ENCODE assay signal across 8 cellular contexts in the genomic region with DNA sequence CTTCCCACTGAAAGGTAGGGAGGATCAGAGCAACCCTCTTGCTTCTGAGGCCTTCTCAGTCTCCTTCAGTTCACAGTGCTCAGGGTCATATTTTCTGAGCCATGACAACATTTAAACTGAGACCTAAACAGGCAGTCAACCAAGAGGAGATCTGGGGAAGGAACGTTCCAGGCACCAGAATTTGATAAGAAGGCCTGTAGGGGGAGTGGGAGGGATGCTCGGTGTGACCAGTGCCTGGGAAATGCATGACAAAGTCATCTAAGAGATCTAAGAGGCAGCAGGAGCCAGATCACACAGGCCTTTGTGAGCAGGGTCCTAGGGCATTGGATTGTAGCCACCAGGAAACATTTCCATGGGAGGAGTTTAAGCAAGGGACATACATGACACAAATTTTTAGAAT.
DNase-seq lines count a peak whose midpoint lies in the region; TF ChIP-seq lines count a peak whose summit lies in the region.

No MANE protein-coding gene starts in this region.

- H3K9ac ChIP-seq in GM23248, result no peak overlapping the region

- H3K79me2 ChIP-seq in GM23248 (ENCODE audit: insufficient read depth), result no peaks in the 10 kb centered on the region

- in situ Hi-C loops in GM23248 (cut with MboI), result no loop called here

- H3K9me3 ChIP-seq in GM23248 (ENCODE audit: low read depth) (no peaks in the 10 kb centered on the region), SJCRH30 (replicated peaks) (no peaks in the 10 kb centered on the region), uterus (no peaks in the 10 kb centered on the region), sigmoid colon (no peaks in the 10 kb centered on the region)

- H3K4me3 ChIP-seq in AG09309 (ENCODE audit: control insufficient read depth, low read depth, low read length) (no peak overlapping the region), GM23248 (no peak overlapping the region), SJCRH30 (no peak overlapping the region), uterus (no peak overlapping the region), sigmoid colon (no peak overlapping the region)

- DNase-seq in AG09309 (ENCODE audit: low read depth) (no peak), GM23248 (peak; percentile 28), SJCRH30 (peak; percentile 36 to 72), inferior parietal cortex (ENCODE audit: extremely low spot score) (peak; percentile 25), NCI-H2227 treated with DMSO at 0.1 percent for 48 hours (lab: John Stamatoyannopoulos, UW) (no peak), uterus (no peak), sigmoid colon (no peak)
- no peak for DNase-seq in stimulated activated CD8-positive, alpha-beta memory T cell treated with anti-CD3 and anti-CD28 coated beads, Interleukin-4, amount 100 ng/mL, for 48 hours

- WGBS in GM23248 (ENCODE audit: low coverage in 1 of 2, low lambda C conversion rate in 2 of 2, missing lambda C conversion rate in 2 of 2), 2 experiments, result 42 to 45% methylated on average over 2 of the region's 2 CpGs
- WGBS in sigmoid colon, 2 donors, result 35 to 41% methylated on average over 2 of the region's 2 CpGs

- no peaks in the 10 kb centered on the region for H4K20me1 ChIP-seq in GM23248 (ENCODE audit: insufficient read depth)

- intact Hi-C loops in uterus (cut with DNase I; ENCODE audit: low total_unique reads), result no loop called here
- intact Hi-C loops in sigmoid colon (cut with DNase I), result no loop called here

- H3K4me1 ChIP-seq in GM23248 (ENCODE audit: insufficient read depth), result no peaks in the 10 kb centered on the region
- H3K4me1 ChIP-seq in SJCRH30, result peaks cover 17% of the 10 kb centered on the region
- H3K4me1 ChIP-seq in uterus, result no peaks in the 10 kb centered on the region
- H3K4me1 ChIP-seq in sigmoid colon, result no peaks in the 10 kb centered on the region

- H2AFZ ChIP-seq in GM23248, result no peak overlapping the region

- no peak for TF ChIP-seq EP300 in sigmoid colon (IDR thresholded peaks at IDR 0.05)

- no peak for TF ChIP-seq POLR2A in uterus (IDR thresholded peaks at IDR 0.05)
- TF ChIP-seq POLR2A in sigmoid colon (IDR thresholded peaks at IDR 0.05), result no peak

- peaks cover 7% of the 10 kb centered on the region for H3K27me3 ChIP-seq in GM23248 (replicated peaks; ENCODE audit: insufficient read depth)
- H3K27me3 ChIP-seq in SJCRH30, result no peaks in the 10 kb centered on the region
- H3K27me3 ChIP-seq in uterus, result no peaks in the 10 kb centered on the region
- H3K27me3 ChIP-seq in sigmoid colon, result no peaks in the 10 kb centered on the region

- no peak overlapping the region for H3K4me2 ChIP-seq in GM23248 (ENCODE audit: unreplicated experiment)

- no peaks in the 10 kb centered on the region for H3K36me3 ChIP-seq in GM23248 (ENCODE audit: low read depth)
- no peaks in the 10 kb centered on the region for H3K36me3 ChIP-seq in SJCRH30
- no peaks in the 10 kb centered on the region for H3K36me3 ChIP-seq in uterus
- H3K36me3 ChIP-seq in sigmoid colon, result no peaks in the 10 kb centered on the region

- H3K27ac ChIP-seq in GM23248 (no peak overlapping the region), SJCRH30 (no peak overlapping the region), uterus (no peak overlapping the region), sigmoid colon (no peak overlapping the region)

- H3K9me2 ChIP-seq in GM23248 (ENCODE audit: insufficient read depth), result no peaks in the 10 kb centered on the region

- TF ChIP-seq CTCF in AG09309 (IDR thresholded peaks at IDR 0.05; ENCODE audit: control insufficient read depth, insufficient read depth, low read depth, low read length, missing control alignments), result peak; percentile 27
- TF ChIP-seq CTCF in uterus (IDR thresholded peaks at IDR 0.05), result no peak
- TF ChIP-seq CTCF in sigmoid colon (IDR thresholded peaks at IDR 0.05), result no peak

- H3F3A ChIP-seq in GM23248 (ENCODE audit: insufficient read depth), result no peaks in the 10 kb centered on the region

Comparison
In these comparisons a context has a peak if more than half of its experiments do, and no peak if none do; other contexts are left out.
1. DNase-seq: peak in GM23248 (single experiment), SJCRH30 (2 of 2) and inferior parietal cortex (single experiment); none in AG09309 (single experiment), NCI-H2227 treated with DMSO at 0.1 percent for 48 hours (single experiment), uterus (0 of 2), stimulated activated CD8-positive, alpha-beta memory T cell treated with anti-CD3 and anti-CD28 coated beads, Interleukin-4, amount 100 ng/mL, for 48 hours (single experiment) and sigmoid colon (single experiment).